23 cellular contexts compared by ENCODE assay signal in the genomic region with DNA sequence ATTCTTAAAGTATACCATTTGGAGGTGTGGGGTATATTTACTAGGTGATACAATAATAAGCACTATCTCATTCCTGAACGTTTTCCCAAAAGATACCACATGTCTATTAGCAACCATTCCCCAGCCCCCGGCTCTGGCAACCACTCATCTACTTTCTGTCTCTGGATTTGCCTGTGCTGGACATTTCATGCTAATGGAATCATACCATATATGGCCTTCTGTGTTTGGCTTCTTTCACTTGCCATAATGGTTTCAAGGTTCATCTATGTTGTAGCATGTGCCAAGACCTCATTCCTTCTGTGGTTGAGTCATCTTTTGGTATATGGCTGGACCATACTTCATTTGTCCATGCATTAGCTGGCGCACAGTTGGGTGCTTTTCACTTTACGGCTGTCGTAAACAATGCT. TPM values are rescaled to one million over a fixed set of nuclear protein-coding genes. Genes with fewer than 3 reads are reported as not detected.
DNase-seq lines count a peak whose midpoint lies in the region; ATAC-seq, FAIRE-seq and TF ChIP-seq lines count a peak whose summit lies in the region.
"Had no signal": no experiment of that assay in that cellular context is flagged by ENCODE, and none has a peak within 500 bp of the region (broad histone marks: within the 10 kb centered on the region; RNA-seq: fewer than 3 reads in every experiment).

No MANE protein-coding gene starts in this region.

- in situ Hi-C loops in Caki2 (cut with HindIII; ENCODE audit: low pct_unique_long_range_greater_than_20kb, low sequenced_read_pairs): no loop called here
- in situ Hi-C loops in IMR-90 (cut with MboI; ENCODE audit: low sequenced_read_pairs): no loop called here
- in situ Hi-C loops in K562 (cut with MboI): no loop called here

- H2BK15ac ChIP-seq in IMR-90 (ENCODE audit: low read depth, low read length): 0 out of 3 replicates have a peak overlapping the region, but pooled peaks have one; percentile 8

- TF ChIP-seq POLR2A in IMR-90 (IDR thresholded peaks at IDR 0.05; ENCODE audit: low read depth, low read length) (no peak), K562 (conservative IDR thresholded peaks at IDR 0.05) (no peak)

- no peak overlapping the region for H3K4me3 ChIP-seq in IMR-90 (ENCODE audit: insufficient read depth, low read depth, low read length)
- no peak overlapping the region for H3K4me3 ChIP-seq in K562
- no peak overlapping the region for H3K4me3 ChIP-seq in PC-9
- H3K4me3 ChIP-seq: body of pancreas, upper lobe of left lung had no signal

- H3K79me1 ChIP-seq in IMR-90 (ENCODE audit: low read depth in 1 of 2, low read length in 2 of 2): 0 out of 4 replicates have a peak, but pooled peaks cover 0 to 6% of the 10 kb centered on the region in 2 experiments

- H4K91ac ChIP-seq in IMR-90 (ENCODE audit: insufficient read depth, low read depth, low read length): no peak overlapping the region

- H3K14ac ChIP-seq in IMR-90 (replicated peaks; ENCODE audit: low read depth, low read length): no peak overlapping the region; the same call in 1 of the 2 replicates

- H3K36me3 ChIP-seq in IMR-90 (ENCODE audit: control insufficient read depth, insufficient read depth, low read length) (peaks cover 15% of the 10 kb centered on the region), K562 (ENCODE audit: control insufficient read depth, insufficient read depth, low read length) (no peaks in the 10 kb centered on the region), PC-9 (ENCODE audit: low read depth) (no peaks in the 10 kb centered on the region)
- H3K36me3 ChIP-seq: upper lobe of left lung had no signal

- no peak for TF ChIP-seq CTCF in IMR-90 (conservative IDR thresholded peaks at IDR 0.05; ENCODE audit: low read depth, low read length)
- TF ChIP-seq CTCF in K562 (IDR thresholded peaks at IDR 0.05 in 2 of 3, conservative IDR thresholded peaks at IDR 0.05 in 1 of 3; ENCODE audit: insufficient read depth in 2 of 3, low read depth in 1 of 3, low read length in 3 of 3): no peak
- TF ChIP-seq CTCF in PC-9 (conservative IDR thresholded peaks at IDR 0.05): no peak
- TF ChIP-seq CTCF in D721Med (IDR thresholded peaks at IDR 0.05; ENCODE audit: insufficient read depth, missing control alignments): no peak

- peak overlapping the region; percentile 25; the same call in 1 of the 2 replicates for H3K27ac ChIP-seq in IMR-90 (ENCODE audit: insufficient read depth, low read length)
- H3K27ac ChIP-seq in K562 (ENCODE audit: extremely low read depth, low read depth, low read length): no peak overlapping the region
- H3K27ac ChIP-seq in PC-9: no peak overlapping the region
- H3K27ac ChIP-seq: body of pancreas, C4-2B, upper lobe of left lung had no signal

- peak overlapping the region; percentile 17 for H2BK5ac ChIP-seq in IMR-90 (ENCODE audit: low read depth, low read length, poor library complexity, severe bottlenecking)

- H2AFZ ChIP-seq in IMR-90 (replicated peaks; ENCODE audit: low read length, poor library complexity): peak overlapping the region; percentile 40
- H2AFZ ChIP-seq in K562 (ENCODE audit: low read depth, low read length): peak overlapping the region; percentile 46; the same call in 1 of the 2 replicates
- H2AFZ ChIP-seq in PC-9: no peak overlapping the region

- H3K4me2 ChIP-seq in IMR-90 (ENCODE audit: low read depth, low read length) (no peak overlapping the region), K562 (ENCODE audit: insufficient read depth, low read length) (no peak overlapping the region; the same call in 1 of the 2 replicates), PC-9 (no peak overlapping the region)

- H4K20me1 ChIP-seq in IMR-90 (ENCODE audit: insufficient read depth, low read length): no peaks in the 10 kb centered on the region
- H4K20me1 ChIP-seq in K562 (replicated peaks; ENCODE audit: control insufficient read depth, insufficient read depth, low read length): no peaks in the 10 kb centered on the region
- H4K20me1 ChIP-seq in PC-9 (ENCODE audit: insufficient read depth): no peaks in the 10 kb centered on the region

- H3K27me3 ChIP-seq in IMR-90 (ENCODE audit: control insufficient read depth, insufficient read depth, low read length) (no peaks in the 10 kb centered on the region), K562 (ENCODE audit: control insufficient read depth in 2 of 2, insufficient read depth in 2 of 2, low read length in 2 of 2) (no peaks in the 10 kb centered on the region), PC-9 (ENCODE audit: insufficient read depth, low read depth) (no peaks in the 10 kb centered on the region)
- H3K27me3 ChIP-seq: body of pancreas, upper lobe of left lung had no signal

- H2AK5ac ChIP-seq in IMR-90 (ENCODE audit: low read depth, low read length): no peak overlapping the region

- H4K5ac ChIP-seq in IMR-90 (ENCODE audit: low read depth, low read length): no peak overlapping the region

- H3K56ac ChIP-seq in IMR-90 (ENCODE audit: extremely low read depth, insufficient read depth, low read length): no peak overlapping the region

- H3K9me2 ChIP-seq in PC-9 (ENCODE audit: insufficient read depth): no peaks in the 10 kb centered on the region

- BruUV-seq in IMR-90 (replicated peaks; lab: Mats Ljungman, UMichigan) (no TSS peak), K562 (replicated peaks; lab: Mats Ljungman, UMichigan) (no TSS peak), PC-9 (replicated peaks; lab: Mats Ljungman, UMichigan) (no TSS peak)

- H3F3A ChIP-seq in PC-9 (ENCODE audit: insufficient read depth, low read depth): no peaks in the 10 kb centered on the region; the same call in 1 of the 2 replicates

- H3K9me1 ChIP-seq in IMR-90 (ENCODE audit: insufficient read depth, low read length) (peaks cover 30% of the 10 kb centered on the region), K562 (ENCODE audit: control insufficient read depth, insufficient read depth, low read length) (no peaks in the 10 kb centered on the region)

- H3K9me3 ChIP-seq in IMR-90 (ENCODE audit: control insufficient read depth, insufficient read depth, low read length): no peaks in the 10 kb centered on the region
- H3K9me3 ChIP-seq in K562 (replicated peaks; ENCODE audit: control insufficient read depth, insufficient read depth, low read depth, low read length): no peaks in the 10 kb centered on the region
- H3K9me3 ChIP-seq in PC-9 (ENCODE audit: insufficient read depth, low read depth): no peaks in the 10 kb centered on the region
- H3K9me3 ChIP-seq: body of pancreas, upper lobe of left lung had no signal

- CTCF ChIA-PET in IMR-90 (lab: Yijun Ruan, JAX): interaction anchor here (1.2 kb wide), 1 partner anchor 10 kb away, joined by 3 read pairs; no protein-coding TSS in a partner anchor
- CTCF ChIA-PET in K562 (lab: Yijun Ruan, JAX; ENCODE audit: low intra/inter-chr PET ratio): no interaction called here
- CTCF ChIA-PET in PC-9 (lab: Charles Lee): no interaction called here

- peak overlapping the region; percentile 52 for H2AK9ac ChIP-seq in IMR-90 (replicated peaks; ENCODE audit: low read depth, low read length, poor library complexity)

- no peak overlapping the region for H3K23ac ChIP-seq in IMR-90 (ENCODE audit: low read depth, low read length)

- H3K79me2 ChIP-seq in K562 (ENCODE audit: control insufficient read depth, insufficient read depth, low read length): no peaks in the 10 kb centered on the region
- H3K79me2 ChIP-seq in PC-9 (ENCODE audit: low read depth): no peaks in the 10 kb centered on the region

- H3K18ac ChIP-seq in IMR-90 (ENCODE audit: low read depth, low read length): no peak overlapping the region

- H2BK120ac ChIP-seq in IMR-90 (ENCODE audit: low read depth, low read length): peak overlapping the region; percentile 2; the same call in 1 of the 2 replicates

- FAIRE-seq in K562 (lab: Jason Lieb, UNC) (no peak), D721Med (lab: Jason Lieb, UNC) (no peak)
- FAIRE-seq: GM12891 had no signal

- POLR2A ChIA-PET in IMR-90 (lab: Charles Lee; ENCODE audit: unreplicated experiment): no interaction called here
- POLR2A ChIA-PET in K562 (lab: Yijun Ruan, JAX): interaction anchor here (0.8 kb wide), 1 partner anchor 16 kb away, joined by 4 read pairs; no protein-coding TSS in a partner anchor
- POLR2A ChIA-PET in PC-9 (lab: Charles Lee; ENCODE audit: unreplicated experiment): no interaction called here

- 0 out of 4 replicates have a peak overlapping the region, but pooled peaks of 1 of the 2 experiments have one; percentile 42 for H4K8ac ChIP-seq in IMR-90 (ENCODE audit: low read depth in 2 of 2, low read length in 2 of 2)

- WGBS in IMR-90 (ENCODE audit: extremely low coverage in 2 of 2, insufficient read length in 1 of 2), 2 experiments: 80% methylated on average over 1 of the region's 5 CpGs; no CpG with 5 or more reads in 1 of the 2 experiments
- WGBS in K562 (ENCODE audit: insufficient coverage, low coverage, missing lambda C conversion rate): 57% methylated on average over 5 of the region's 5 CpGs

- H3K4ac ChIP-seq in IMR-90 (ENCODE audit: low read depth, low read length): no peak overlapping the region; the same call in 1 of the 2 replicates

- intact Hi-C loops in IMR-90 (cut with micrococcal nuclease) (no loop called here), K562 (cut with micrococcal nuclease) (no loop called here), left colon (cut with DNase I, micrococcal nuclease) (no loop called here), PC-9 (cut with micrococcal nuclease; ENCODE audit: unreplicated experiment) (no loop called here)

- peak overlapping the region; percentile 16; the same call in 1 of the 2 replicates for H2BK20ac ChIP-seq in IMR-90 (ENCODE audit: low read depth, low read length)

- dilution Hi-C loops in IMR-90 (cut with HindIII; ENCODE audit: low sequenced_read_pairs, unreplicated experiment): no loop called here

- ATAC-seq in IMR-90 (ENCODE audit: low read depth) (peak; percentile 71), K562 (no peak), left colon (peak; percentile 75)
- ATAC-seq: activated CD8-positive, alpha-beta T cell treated with anti-CD3 and anti-CD28 coated beads, Interleukin-2, amount 10 ng/mL, durations not matched to agents 7 days and 5 days; activated T-helper 17 cell treated with anti-CD3 and anti-CD28 coated beads, Interleukin-2, amount 50 U/mL, for 72 hours; body of pancreas; effector memory CD8-positive, alpha-beta T cell; HCT116; stimulated activated memory B cell treated with anti-CD40 and anti-IgM and Interleukin-4, amounts not matched to agents 10 μg/mL and 1 μg/mL and 100 μg/mL, for 72 hours had no signal

- H3K4me1 ChIP-seq in IMR-90 (ENCODE audit: control insufficient read depth, insufficient read depth, low read length) (peaks cover 9% of the 10 kb centered on the region), K562 (replicated peaks in 1 of 2; ENCODE audit: control insufficient read depth in 2 of 2, insufficient read depth in 2 of 2, low read length in 2 of 2) (peaks cover 9 to 22% of the 10 kb centered on the region in 2 experiments), PC-9 (replicated peaks; ENCODE audit: insufficient read depth) (no peaks in the 10 kb centered on the region)
- H3K4me1 ChIP-seq: body of pancreas, upper lobe of left lung had no signal

- no peak for TF ChIP-seq EP300 in K562 (IDR thresholded peaks at IDR 0.05; ENCODE audit: low read length)

- TF ChIP-seq RAD21 in IMR-90 (IDR thresholded peaks at IDR 0.05; ENCODE audit: low read length) (no peak), K562 (CRISPR knock-in tag; conservative IDR thresholded peaks at IDR 0.05 in 1 of 2, IDR thresholded peaks at IDR 0.05 in 1 of 2) (no peak)

- H3K9ac ChIP-seq in IMR-90 (ENCODE audit: low read depth, low read length): no peak overlapping the region
- no peak overlapping the region for H3K9ac ChIP-seq in K562 (ENCODE audit: insufficient read depth in 1 of 2, low read depth in 2 of 2, low read length in 2 of 2)

- DNase-seq in Caki2 (ENCODE audit: low read depth): peak; percentile 48
- DNase-seq in IMR-90: peak; percentile 94
- no peak for DNase-seq in K562 (ENCODE audit: extremely low read depth in 1 of 4, low spot score in 3 of 4)
- no peak for DNase-seq in left colon
- DNase-seq in iPS-NIHi7 (ENCODE audit: extremely low spot score): no peak
- no peak for DNase-seq in COLO668 (lab: John Stamatoyannopoulos, UW; ENCODE audit: unreplicated experiment)
- no peak for DNase-seq in PC-9
- no peak for DNase-seq in D721Med (ENCODE audit: insufficient read length, low spot score)
- DNase-seq: activated CD8-positive, alpha-beta T cell treated with anti-CD3 and anti-CD28 coated beads, Interleukin-2, amount 10 ng/mL, durations not matched to agents 7 days and 5 days; body of pancreas; effector memory CD8-positive, alpha-beta T cell; glutamatergic neuron; islet precursor cell; Karpas-422; NCI-H1694; NCI-H510A treated with DMSO at 0.1 percent for 48 hours; SW 1271; upper lobe of left lung had no signal

RNA-seq across cellular contexts. Expression of a gene that starts 39.7 kb away (rescaled TPM):
- 84.7 and 97.7 TPM in 2 replicates for total RNA-seq in Caki2 (2014; rRNA removed; shearing (Covaris generic); ENCODE audit: low replicate concordance)
- total RNA-seq in IMR-90 (2012; rRNA removed) (40.0 and 47.5 TPM in 2 replicates), K562 (2014; rRNA removed) (2.3 and 2.9 TPM in 2 replicates), K562 (2014; rRNA removed; fragmentation: Illumina TruSeq; extraction: Trizol) (0.47 and 0.64 TPM in 2 replicates), K562 (2015; rRNA removed; fragmentation: Illumina TruSeq; extraction: Trizol) (0.34 and 0.36 TPM in 2 replicates), K562 (2021) (1.5 and 2.0 TPM in 2 replicates), left colon (1 to 10 TPM in 1 of 2 donors, under 1 TPM in 1; 0.85 to 2.8 TPM), PC-9 (2021) (7.6 and 12.4 TPM in 2 replicates)
- polyA plus RNA-seq in IMR-90 (2012; rRNA removed) (42.7 and 46.9 TPM in 2 replicates), K562 (2011; rRNA removed) (0.65 and 1.1 TPM in 2 replicates), K562 (2014; fragmentation: Illumina TruSeq; extraction: Trizol) (0.25 and 1.5 TPM in 2 replicates), K562 (2014; fragmentation: Nextera tagmentation; extraction: Ambion mirVana) (under 1 TPM; 0.15 to 0.20 TPM), K562 (2014; rRNA removed) (0.40 and 2.1 TPM in 2 replicates)
- 29.3 and 63.1 TPM in 2 replicates for polyA plus RNA-seq in IMR-90 (2012; cell fraction: cytosol; rRNA removed)
- 24.3 and 25.0 TPM in 2 replicates for polyA plus RNA-seq in IMR-90 (2012; cell fraction: nucleus; rRNA removed; ENCODE audit: low replicate concordance)
- 2.3 and 2.5 TPM in 2 replicates for total RNA-seq in K562 (2011; cell fraction: chromatin; rRNA removed; ENCODE audit: low replicate concordance)
- 0.26 and 1.0 TPM in 2 replicates for total RNA-seq in K562 (2011; cell fraction: nucleolus; rRNA removed)
- total RNA-seq in K562 (2011; cell fraction: nucleoplasm; rRNA removed): 1.8 and 2.7 TPM in 2 replicates
- polyA plus RNA-seq in K562 (2011; cell fraction: cytosol; rRNA removed): 1.2 and 2.1 TPM in 2 replicates
- 0.27 and 0.70 TPM in 2 replicates for polyA plus RNA-seq in K562 (2011; cell fraction: nucleus; rRNA removed)
- polyA plus RNA-seq in K562 (2012): 0.87 and 1.4 TPM in 2 replicates
- 0.06 and 0.63 TPM in 2 replicates for polyA minus RNA-seq in K562 (2011; rRNA and poly(A)+ RNA removed)
- polyA minus RNA-seq in K562 (2011; cell fraction: cytosol; rRNA and poly(A)+ RNA removed): not detected in 2 replicates
- 0.22 and 1.2 TPM in 2 replicates for polyA minus RNA-seq in K562 (2011; cell fraction: nucleus; rRNA and poly(A)+ RNA removed)

Comparison
In these comparisons a context has a peak if more than half of its experiments do, and no peak if none do; other contexts are left out.
1. DNase-seq: peak in Caki2 (single experiment) and IMR-90 (single experiment); none in K562 (0 of 4), left colon (0 of 2), iPS-NIHi7 (single experiment), COLO668 (single experiment), PC-9 (0 of 2) and D721Med (single experiment).